ENCODE assay signal across 1 cellular context in the genomic region with DNA sequence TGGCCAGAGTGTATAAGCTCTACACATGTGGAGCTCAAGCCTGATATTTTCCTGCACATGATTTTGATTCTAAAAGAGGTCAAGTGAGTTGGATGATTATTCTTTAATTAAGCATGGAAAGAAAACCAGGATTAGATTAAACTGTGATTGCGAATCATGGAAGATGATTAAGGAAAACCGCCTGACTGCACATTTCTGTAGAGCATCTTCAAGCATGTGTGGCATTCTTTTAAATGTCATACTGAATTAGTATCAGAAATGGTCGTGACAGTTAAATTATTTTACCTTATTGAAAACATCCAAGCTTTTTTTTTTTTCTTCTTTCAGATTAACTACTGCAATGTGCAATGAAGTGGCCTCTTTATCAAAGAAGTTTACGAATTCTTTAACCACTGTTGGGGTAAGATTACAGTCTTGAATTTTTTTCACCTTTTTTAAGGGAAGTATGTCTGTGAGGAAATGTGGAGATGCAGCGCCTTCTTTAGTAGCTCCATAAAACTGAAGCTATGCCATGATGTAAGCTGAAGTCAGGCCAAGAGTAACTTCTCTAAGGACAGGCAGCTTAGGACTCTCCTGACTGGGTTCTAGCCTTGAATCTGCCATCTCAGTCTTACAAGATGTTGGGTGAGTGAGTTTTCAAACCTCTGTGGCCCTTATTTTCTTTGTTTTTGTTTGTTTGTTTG.
TF ChIP-seq lines count a peak whose summit lies in the region.

No MANE protein-coding gene starts in this region.

TF ChIP-seq in IMR-90, 13 proteins besides CTCF, POLR2A, EP300 and RAD21 (continued from another document):
- TF ChIP-seq RCOR1 (IDR thresholded peaks at IDR 0.05; ENCODE audit: insufficient replicate concordance, low read length): no peak
- no peak for TF ChIP-seq NFE2L2 (IDR thresholded peaks at IDR 0.05; ENCODE audit: low read depth, low read length)
- no peak for TF ChIP-seq RFX5 (IDR thresholded peaks at IDR 0.05; ENCODE audit: low read depth, low read length)
